Comparison of ENCODE assay signal across 18 cellular contexts in genomic region chr9:134982311-134982710, GRCh38.
DNase-seq lines count a peak whose midpoint lies in the region; ATAC-seq and TF ChIP-seq lines count a peak whose summit lies in the region.
"Had no signal": no experiment of that assay in that cellular context is flagged by ENCODE, and none has a peak within 500 bp of the region (broad histone marks: within the 10 kb centered on the region; RNA-seq: fewer than 3 reads in every experiment).

No MANE protein-coding gene starts in this region.

- H3K27ac Mint-ChIP-seq in GM23338: no peak overlapping the region
- H3K27ac Mint-ChIP-seq in neural crest cell (ENCODE audit: unreplicated experiment): peak overlapping the region; percentile 27
- H3K27ac Mint-ChIP-seq: B cell; CD8-positive, alpha-beta T cell had no signal

- peaks cover 9% of the 10 kb centered on the region for H3K36me3 Mint-ChIP-seq in GM23338 (ENCODE audit: low read depth)
- no peaks in the 10 kb centered on the region for H3K36me3 Mint-ChIP-seq in neural crest cell (ENCODE audit: low read depth)
- H3K36me3 Mint-ChIP-seq: CD8-positive, alpha-beta T cell had no signal

- no peak for TF ChIP-seq CTCF in GM23338 (conservative IDR thresholded peaks at IDR 0.05; ENCODE audit: low read depth in 2 of 2)
- no peak for TF ChIP-seq CTCF in WERI-Rb-1 (IDR thresholded peaks at IDR 0.05; ENCODE audit: low read depth, low read length)
- no peak for TF ChIP-seq CTCF in neural crest cell (conservative IDR thresholded peaks at IDR 0.05)
- no peak for TF ChIP-seq CTCF in sigmoid colon (IDR thresholded peaks at IDR 0.05)

- H3K27ac ChIP-seq in GM23338 (ENCODE audit: low read depth) (no peak overlapping the region), WERI-Rb-1 (peak overlapping the region; percentile 75), sigmoid colon (no peak overlapping the region), aorta (ENCODE audit: low read depth in 1 of 2, low read length in 2 of 2) (no peak overlapping the region)

- H3K4me3 Mint-ChIP-seq in GM23338: no peak overlapping the region
- H3K4me3 Mint-ChIP-seq in neural crest cell: no peak overlapping the region
- H3K4me3 Mint-ChIP-seq: B cell; CD8-positive, alpha-beta T cell had no signal

- H3K27me3 Mint-ChIP-seq in GM23338 (ENCODE audit: insufficient read depth, low read depth, poor library complexity) (peaks cover 9% of the 10 kb centered on the region), neural crest cell (ENCODE audit: low read depth) (peaks cover 20% of the 10 kb centered on the region)

- H3K4me2 ChIP-seq in GM23338: no peak overlapping the region

- 72 to 85% methylated on average over 8 of the region's 8 CpGs for WGBS in sigmoid colon, 2 donors
- 69 to 73% methylated on average over 8 of the region's 8 CpGs for WGBS in aorta, 2 donors

- no peaks in the 10 kb centered on the region for H3K9me2 ChIP-seq in GM23338 (ENCODE audit: insufficient read depth)

- 0 out of 2 replicates have a peak overlapping the region, but pooled peaks have one; percentile 91 for H2AFZ ChIP-seq in GM23338

- no peak; the same call in 2 of the 3 replicates for ATAC-seq in GM23338
- ATAC-seq in aorta (ENCODE audit: low FRiP score): no peak
- ATAC-seq: CD8-positive, alpha-beta T cell had no signal

- H3K4me1 ChIP-seq in GM23338 (ENCODE audit: insufficient read depth) (0 out of 2 replicates have a peak, but pooled peaks cover 4% of the 10 kb centered on the region), sigmoid colon (no peaks in the 10 kb centered on the region), aorta (ENCODE audit: control insufficient read depth in 1 of 2, insufficient read depth in 2 of 2, low read length in 2 of 2) (no peaks in the 10 kb centered on the region)
- H3K4me1 ChIP-seq: HAP-1 had no signal

- DNase-seq in GM23338 (ENCODE audit: low spot score): no peak
- no peak for DNase-seq in WERI-Rb-1
- no peak for DNase-seq in neural crest cell (ENCODE audit: low read depth, low spot score)
- peak; percentile 39 for DNase-seq in sigmoid colon
- no peak for DNase-seq in aorta
- DNase-seq in stimulated activated CD4-positive, alpha-beta T cell treated with anti-CD3 and anti-CD28 coated beads, Interleukin-2, amount 100 ng/mL, for 48 hours: no peak
- DNase-seq in GM03348 (ENCODE audit: low spot score): no peak
- DNase-seq in SIG-M5 (lab: John Stamatoyannopoulos, UW): no peak
- DNase-seq: C1 segment of cervical spinal cord; CD8-positive, alpha-beta T cell; COR-L47; DMS153; DMS79 treated with DMSO at 0.1 percent for 48 hours; EL; GOT3; IMR-90 had no signal

- H3K9me3 Mint-ChIP-seq in GM23338 (peaks cover 21% of the 10 kb centered on the region), neural crest cell (no peaks in the 10 kb centered on the region)

- no peaks in the 10 kb centered on the region for H3F3A ChIP-seq in GM23338 (replicated peaks; ENCODE audit: low read depth)

- intact Hi-C loops in sigmoid colon (cut with DNase I) (no loop called here), aorta (cut with DNase I) (no loop called here)

- H3K36me3 ChIP-seq in GM23338 (ENCODE audit: insufficient read depth): no peaks in the 10 kb centered on the region
- no peaks in the 10 kb centered on the region for H3K36me3 ChIP-seq in WERI-Rb-1
- no peaks in the 10 kb centered on the region for H3K36me3 ChIP-seq in sigmoid colon
- no peaks in the 10 kb centered on the region for H3K36me3 ChIP-seq in aorta (ENCODE audit: control insufficient read depth in 1 of 2, insufficient read depth in 2 of 2, low read length in 1 of 2)
- H3K36me3 ChIP-seq: HAP-1 had no signal

- H3K4me3 ChIP-seq in GM23338 (no peak overlapping the region), WERI-Rb-1 (ENCODE audit: low read depth, low read length) (no peak overlapping the region), sigmoid colon (no peak overlapping the region), aorta (ENCODE audit: low read length in 2 of 2) (no peak overlapping the region)
- H3K4me3 ChIP-seq: HAP-1 had no signal

- H3K4me1 Mint-ChIP-seq in GM23338: peaks cover 10% of the 10 kb centered on the region
- no peaks in the 10 kb centered on the region for H3K4me1 Mint-ChIP-seq in neural crest cell
- H3K4me1 Mint-ChIP-seq: B cell had no signal

- TF ChIP-seq EP300 in sigmoid colon (IDR thresholded peaks at IDR 0.05): no peak

- H4K20me1 ChIP-seq in GM23338 (replicated peaks; ENCODE audit: insufficient read depth): no peaks in the 10 kb centered on the region

- H3K9me3 ChIP-seq in WERI-Rb-1 (ENCODE audit: severe bottlenecking) (peaks cover 4% of the 10 kb centered on the region), sigmoid colon (peaks cover 0 to 5% (median 2%) of the 10 kb centered on the region in 4 donors), aorta (ENCODE audit: control insufficient read depth, low read length) (peaks cover 6% of the 10 kb centered on the region)

- no peaks in the 10 kb centered on the region for H3K79me2 ChIP-seq in GM23338 (replicated peaks; ENCODE audit: insufficient read depth)

- no peak for TF ChIP-seq POLR2A in sigmoid colon (IDR thresholded peaks at IDR 0.05)

- no peaks in the 10 kb centered on the region for H3K27me3 ChIP-seq in GM23338 (ENCODE audit: insufficient read depth)
- H3K27me3 ChIP-seq in WERI-Rb-1 (ENCODE audit: insufficient read depth, low read depth, severe bottlenecking): no peaks in the 10 kb centered on the region
- H3K27me3 ChIP-seq in sigmoid colon: peaks cover 0 to 18% (median 0%) of the 10 kb centered on the region in 3 donors
- no peaks in the 10 kb centered on the region for H3K27me3 ChIP-seq in aorta (ENCODE audit: control insufficient read depth in 1 of 2, insufficient read depth in 2 of 2, low read length in 1 of 2)

TF ChIP-seq in GM23338, 12 proteins besides CTCF, POLR2A, EP300 and RAD21:
- TF ChIP-seq EZH2 (IDR thresholded peaks at IDR 0.05; ENCODE audit: low read depth, unreplicated experiment) (no peak), NANOG (IDR thresholded peaks at IDR 0.05; ENCODE audit: borderline replicate concordance) (no peak), ZNF114 (CRISPR knock-in tag; IDR thresholded peaks at IDR 0.05) (no peak), POLR2AphosphoS5 (IDR thresholded peaks at IDR 0.05; ENCODE audit: low read depth) (no peak), JUNB (IDR thresholded peaks at IDR 0.05; ENCODE audit: unreplicated experiment) (no peak), REST (IDR thresholded peaks at IDR 0.05; ENCODE audit: unreplicated experiment) (no peak)
